ENCODE assay signal across 2 cellular contexts in the genomic region with DNA sequence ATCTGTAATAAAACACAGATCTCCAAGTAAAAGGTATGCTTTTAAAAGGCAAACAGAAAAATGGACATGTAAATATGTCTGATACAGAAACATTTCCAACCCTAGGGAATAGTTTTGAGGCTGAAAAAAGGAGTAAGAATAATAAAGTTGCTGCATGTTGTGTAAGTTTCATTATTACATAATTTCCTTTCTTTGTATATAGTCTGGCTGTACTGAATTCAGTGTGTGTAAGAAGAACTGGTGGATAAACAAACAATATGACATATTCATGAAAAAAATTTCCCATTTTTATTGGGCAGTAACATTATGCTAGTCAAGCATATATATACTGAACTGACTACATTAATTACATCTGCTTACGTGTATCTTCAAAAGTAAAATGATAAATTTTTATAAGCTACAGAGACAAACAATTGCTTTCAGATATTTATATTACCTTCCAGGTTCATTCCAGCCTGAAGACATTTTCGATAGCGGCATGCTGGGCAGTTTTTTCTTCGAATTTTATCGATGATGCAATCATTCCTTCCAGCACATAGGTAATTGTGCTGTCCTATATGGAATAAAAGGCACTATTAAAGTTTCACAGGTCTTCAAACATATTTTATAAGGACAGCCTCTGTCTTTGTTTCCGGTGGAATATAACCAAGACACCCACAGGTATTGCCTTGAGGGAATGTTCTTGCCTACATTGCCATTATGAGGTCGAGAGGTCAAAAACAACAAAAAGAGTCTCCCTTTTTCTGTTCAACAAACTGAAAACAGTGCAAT.
A peak's percentile ranks its signal among the peaks of the same experiment; 100 is the strongest.
TF ChIP-seq lines count a peak whose summit lies in the region.

No MANE protein-coding gene starts in this region.

TF ChIP-seq in A549, 52 proteins besides CTCF, POLR2A, EP300 and RAD21:
- TF ChIP-seq CHD2 (IDR thresholded peaks at IDR 0.05; ENCODE audit: low read length, partially characterized antibody) (no peak), ZFP36 (IDR thresholded peaks at IDR 0.05; ENCODE audit: borderline replicate concordance, partially characterized antibody) (no peak), CEBPB (IDR thresholded peaks at IDR 0.05) (peak; percentile 4 to 62; a peak in 2 of 4 replicates)

TF ChIP-seq in IMR-90, 13 proteins besides CTCF, POLR2A, EP300 and RAD21:
- TF ChIP-seq RFX5 (IDR thresholded peaks at IDR 0.05; ENCODE audit: low read depth, low read length) = 0 out of 2 replicates have a peak, but pooled peaks have one; percentile 31
- no peak for TF ChIP-seq MXI1 (IDR thresholded peaks at IDR 0.05; ENCODE audit: borderline replicate concordance, low read depth, low read length)
- no peak; the same call in 1 of the 2 replicates for TF ChIP-seq FOS (IDR thresholded peaks at IDR 0.05; ENCODE audit: low read depth, low read length)
- TF ChIP-seq BHLHE40 (IDR thresholded peaks at IDR 0.05; ENCODE audit: low read depth, low read length) = no peak
- no peak for TF ChIP-seq SMC3 (IDR thresholded peaks at IDR 0.05; ENCODE audit: low read depth, low read length)
- no peak for TF ChIP-seq RCOR1 (IDR thresholded peaks at IDR 0.05; ENCODE audit: insufficient replicate concordance, low read length)
- TF ChIP-seq, protein P1, sequence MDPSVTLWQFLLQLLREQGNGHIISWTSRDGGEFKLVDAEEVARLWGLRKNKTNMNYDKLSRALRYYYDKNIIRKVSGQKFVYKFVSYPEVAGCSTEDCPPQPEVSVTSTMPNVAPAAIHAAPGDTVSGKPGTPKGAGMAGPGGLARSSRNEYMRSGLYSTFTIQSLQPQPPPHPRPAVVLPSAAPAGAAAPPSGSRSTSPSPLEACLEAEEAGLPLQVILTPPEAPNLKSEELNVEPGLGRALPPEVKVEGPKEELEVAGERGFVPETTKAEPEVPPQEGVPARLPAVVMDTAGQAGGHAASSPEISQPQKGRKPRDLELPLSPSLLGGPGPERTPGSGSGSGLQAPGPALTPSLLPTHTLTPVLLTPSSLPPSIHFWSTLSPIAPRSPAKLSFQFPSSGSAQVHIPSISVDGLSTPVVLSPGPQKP (IDR thresholded peaks at IDR 0.05; ENCODE audit: borderline replicate concordance, low read depth, low read length) = no peak
- peak; percentile 87 for TF ChIP-seq CEBPB (IDR thresholded peaks at IDR 0.05; ENCODE audit: low read depth, low read length)
- TF ChIP-seq, protein P2, sequence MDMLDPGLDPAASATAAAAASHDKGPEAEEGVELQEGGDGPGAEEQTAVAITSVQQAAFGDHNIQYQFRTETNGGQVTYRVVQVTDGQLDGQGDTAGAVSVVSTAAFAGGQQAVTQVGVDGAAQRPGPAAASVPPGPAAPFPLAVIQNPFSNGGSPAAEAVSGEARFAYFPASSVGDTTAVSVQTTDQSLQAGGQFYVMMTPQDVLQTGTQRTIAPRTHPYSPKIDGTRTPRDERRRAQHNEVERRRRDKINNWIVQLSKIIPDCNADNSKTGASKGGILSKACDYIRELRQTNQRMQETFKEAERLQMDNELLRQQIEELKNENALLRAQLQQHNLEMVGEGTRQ (IDR thresholded peaks at IDR 0.05; ENCODE audit: low read depth, low read length) = no peak
- TF ChIP-seq MAZ (IDR thresholded peaks at IDR 0.05; ENCODE audit: borderline replicate concordance, low read depth, low read length) = no peak
